In genomic region chr4:147617173-147617840, GRCh38 we compare ENCODE assay signal across 8 cellular contexts. TPM values are rescaled to one million over a fixed set of nuclear protein-coding genes. Genes with fewer than 3 reads are reported as not detected.
A peak's percentile ranks its signal among the peaks of the same experiment; 100 is the strongest.
DNase-seq lines count a peak whose midpoint lies in the region; ATAC-seq and TF ChIP-seq lines count a peak whose summit lies in the region.

TSS of gene TMEM184C (plus strand) at chr4:147617397. CDS start at chr4:147617957, 560 bp downstream.

- DNase-seq in Daoy (ENCODE audit: low read depth) (peak; percentile 91), GOT3 (lab: John Stamatoyannopoulos, UW) (peak; percentile 44), LNCaP clone FGC (ENCODE audit: low read depth) (peak; percentile 93), RWPE1 (ENCODE audit: low spot score) (peak; percentile 98), fibroblast of lung (ENCODE audit: low read depth in 2 of 2) (peak; percentile 93 to 94)
- DNase-seq in naive thymus-derived CD4-positive, alpha-beta T cell = peak; percentile 97 to 99 (median 98)
- peak; percentile 96 for DNase-seq in stimulated activated naive B cell treated with anti-CD40 and anti-IgM and Interleukin-4, amounts not matched to agents 10 μg/mL and 1 μg/mL and 100 μg/mL, for 72 hours

- H3K27me3 Mint-ChIP-seq in activated T-helper 17 cell treated with anti-CD3 and anti-CD28 coated beads, Interleukin-2, amount 50 U/mL, for 72 hours = peaks cover 3% of the 10 kb centered on the region
- peaks cover 0 to 22% (median 4%) of the 10 kb centered on the region in 5 donors for H3K27me3 Mint-ChIP-seq in naive thymus-derived CD4-positive, alpha-beta T cell
- peaks cover 6 to 15% of the 10 kb centered on the region in 2 donors for H3K27me3 Mint-ChIP-seq in stimulated activated naive B cell treated with anti-CD40 and anti-IgM and Interleukin-4, amounts not matched to agents 10 μg/mL and 1 μg/mL and 100 μg/mL, for 72 hours

- H2AFZ ChIP-seq in fibroblast of lung (ENCODE audit: low read length) = peak within 1 kb of the TSS; percentile 96

- peak within 1 kb of the TSS; percentile 96 for H3K27ac Mint-ChIP-seq in activated T-helper 17 cell treated with anti-CD3 and anti-CD28 coated beads, Interleukin-2, amount 50 U/mL, for 72 hours
- peak within 1 kb of the TSS; percentile 92 to 99 (median 95) for H3K27ac Mint-ChIP-seq in naive thymus-derived CD4-positive, alpha-beta T cell
- peak within 1 kb of the TSS; percentile 98 for H3K27ac Mint-ChIP-seq in stimulated activated naive B cell treated with anti-CD40 and anti-IgM and Interleukin-4, amounts not matched to agents 10 μg/mL and 1 μg/mL and 100 μg/mL, for 72 hours

- peaks cover 20% of the 10 kb centered on the region for H3K4me1 Mint-ChIP-seq in activated T-helper 17 cell treated with anti-CD3 and anti-CD28 coated beads, Interleukin-2, amount 50 U/mL, for 72 hours
- peaks cover 21 to 48% (median 33%) of the 10 kb centered on the region in 7 donors for H3K4me1 Mint-ChIP-seq in naive thymus-derived CD4-positive, alpha-beta T cell
- peaks cover 16 to 26% of the 10 kb centered on the region in 2 donors for H3K4me1 Mint-ChIP-seq in stimulated activated naive B cell treated with anti-CD40 and anti-IgM and Interleukin-4, amounts not matched to agents 10 μg/mL and 1 μg/mL and 100 μg/mL, for 72 hours

- H3K4me3 ChIP-seq in LNCaP clone FGC (ENCODE audit: low read depth, low read length) = peak within 1 kb of the TSS; percentile 87
- peak within 1 kb of the TSS; percentile 75 to 99 (median 87) for H3K4me3 ChIP-seq in fibroblast of lung (replicated peaks in 1 of 4; ENCODE audit: control extremely low read depth in 1 of 4, insufficient read depth in 1 of 4, low read depth in 3 of 4, low read length in 4 of 4)
- peak within 1 kb of the TSS; percentile 89 for H3K4me3 ChIP-seq in naive thymus-derived CD4-positive, alpha-beta T cell (ENCODE audit: low read length)

- H3K27ac ChIP-seq in RWPE1 = peak within 1 kb of the TSS; percentile 85
- peak within 1 kb of the TSS; percentile 79 for H3K27ac ChIP-seq in fibroblast of lung (ENCODE audit: insufficient read depth, low read length)
- H3K27ac ChIP-seq in naive thymus-derived CD4-positive, alpha-beta T cell (ENCODE audit: low read depth, low read length) = peak within 1 kb of the TSS; percentile 87

- H3K9me3 Mint-ChIP-seq in activated T-helper 17 cell treated with anti-CD3 and anti-CD28 coated beads, Interleukin-2, amount 50 U/mL, for 72 hours = no peaks in the 10 kb centered on the region
- no peaks in the 10 kb centered on the region for H3K9me3 Mint-ChIP-seq in naive thymus-derived CD4-positive, alpha-beta T cell
- H3K9me3 Mint-ChIP-seq in stimulated activated naive B cell treated with anti-CD40 and anti-IgM and Interleukin-4, amounts not matched to agents 10 μg/mL and 1 μg/mL and 100 μg/mL, for 72 hours = no peaks in the 10 kb centered on the region

- CTCF ChIA-PET in RWPE1 (lab: Yijun Ruan, JAX) = interaction anchor here (0.6 to 1.4 kb wide), 2 partner anchors 249 to 250 kb away, joined by 3 to 4 read pairs (median 3); no protein-coding TSS in a partner anchor
- CTCF ChIA-PET in naive thymus-derived CD4-positive, alpha-beta T cell (lab: Charles Lee) = interaction anchor here (0.8 to 1.4 kb wide), 2 partner anchors 23 to 250 kb away, joined by 3 to 5 read pairs; no protein-coding TSS in a partner anchor

- no peaks in the 10 kb centered on the region for H4K20me1 ChIP-seq in fibroblast of lung (ENCODE audit: control insufficient read depth, extremely low read depth, insufficient read depth, low read length)

- intact Hi-C loops in naive thymus-derived CD4-positive, alpha-beta T cell (cut with micrococcal nuclease) = loop anchor here (1.0 to 10.0 kb wide), 14 partner anchors 67 to 2003 kb away; partner anchors contain the start of genes ARHGAP10 (in 2 of the 2), MMAA (in 2 of the 2), NR3C2 (in 2 of the 2) and PRMT9 (in 2 of the 2)

- H3K4me1 ChIP-seq in fibroblast of lung (ENCODE audit: control insufficient read depth, extremely low read depth, insufficient read depth, low read length) = no peaks in the 10 kb centered on the region
- peaks cover 21 to 30% of the 10 kb centered on the region in 2 donors for H3K4me1 ChIP-seq in naive thymus-derived CD4-positive, alpha-beta T cell (ENCODE audit: control insufficient read depth in 2 of 2, insufficient read depth in 2 of 2, low read length in 2 of 2)

- H3K79me2 ChIP-seq in fibroblast of lung (ENCODE audit: control insufficient read depth, insufficient read depth, low read length) = peaks cover 22% of the 10 kb centered on the region

- POLR2A ChIA-PET in RWPE1 (lab: Yijun Ruan, JAX; ENCODE audit: low non-redundant PET) = interaction anchor here (0.5 to 1.2 kb wide), 3 partner anchors 32 to 261 kb away, joined by 4 to 7 read pairs (median 7); partner anchors contain the start of gene PRMT9
- POLR2A ChIA-PET in naive thymus-derived CD4-positive, alpha-beta T cell (lab: Charles Lee) = interaction anchor here (0.6 to 3.8 kb wide), 8 partner anchors 9 to 825 kb away, joined by 3 to 39 read pairs (median 6); partner anchors contain the start of genes ARHGAP10, NR3C2 and PRMT9

- H3K27me3 ChIP-seq in fibroblast of lung (ENCODE audit: control insufficient read depth, insufficient read depth, low read length) = no peaks in the 10 kb centered on the region
- no peaks in the 10 kb centered on the region for H3K27me3 ChIP-seq in naive thymus-derived CD4-positive, alpha-beta T cell (ENCODE audit: control insufficient read depth in 2 of 2, insufficient read depth in 2 of 2, low read length in 2 of 2)

- peak within 1 kb of the TSS; percentile 76 for H3K9ac ChIP-seq in fibroblast of lung (ENCODE audit: insufficient read depth, low read length)

- TF ChIP-seq CTCF in LNCaP clone FGC (IDR thresholded peaks at IDR 0.05; ENCODE audit: control insufficient read depth, extremely low read depth, insufficient read depth) = no peak
- no peak for TF ChIP-seq CTCF in RWPE1 (conservative IDR thresholded peaks at IDR 0.05; ENCODE audit: low read depth)
- peak; percentile 13 to 15 for TF ChIP-seq CTCF in fibroblast of lung (conservative IDR thresholded peaks at IDR 0.05 in 1 of 2, IDR thresholded peaks at IDR 0.05 in 1 of 2; ENCODE audit: low read depth in 1 of 2, low read length in 2 of 2)

- peak within 1 kb of the TSS; percentile 93 for H3K4me3 Mint-ChIP-seq in activated T-helper 17 cell treated with anti-CD3 and anti-CD28 coated beads, Interleukin-2, amount 50 U/mL, for 72 hours
- H3K4me3 Mint-ChIP-seq in naive thymus-derived CD4-positive, alpha-beta T cell = peak within 1 kb of the TSS; percentile 86 to 98 (median 94)
- H3K4me3 Mint-ChIP-seq in stimulated activated naive B cell treated with anti-CD40 and anti-IgM and Interleukin-4, amounts not matched to agents 10 μg/mL and 1 μg/mL and 100 μg/mL, for 72 hours = peak within 1 kb of the TSS; percentile 94

- no peaks in the 10 kb centered on the region for H3K36me3 ChIP-seq in fibroblast of lung (ENCODE audit: control insufficient read depth, insufficient read depth, low read length)
- no peaks in the 10 kb centered on the region for H3K36me3 ChIP-seq in naive thymus-derived CD4-positive, alpha-beta T cell (ENCODE audit: control insufficient read depth in 2 of 3, insufficient read depth in 3 of 3, low read length in 3 of 3)

- peak within 1 kb of the TSS; percentile 87 for H3K4me2 ChIP-seq in fibroblast of lung (ENCODE audit: extremely low read depth, insufficient read depth, low read length)

- ATAC-seq in activated T-helper 17 cell treated with anti-CD3 and anti-CD28 coated beads, Interleukin-2, amount 50 U/mL, for 72 hours (replicated peaks) = peak; percentile 99
- peak; percentile 97 for ATAC-seq in naive thymus-derived CD4-positive, alpha-beta T cell
- peak; percentile 99 to 100 for ATAC-seq in stimulated activated naive B cell treated with anti-CD40 and anti-IgM and Interleukin-4, amounts not matched to agents 10 μg/mL and 1 μg/mL and 100 μg/mL, for 72 hours (replicated peaks)

- peaks cover 37% of the 10 kb centered on the region for H3K36me3 Mint-ChIP-seq in activated T-helper 17 cell treated with anti-CD3 and anti-CD28 coated beads, Interleukin-2, amount 50 U/mL, for 72 hours (ENCODE audit: low read depth)
- H3K36me3 Mint-ChIP-seq in naive thymus-derived CD4-positive, alpha-beta T cell = peaks cover 8 to 19% (median 14%) of the 10 kb centered on the region in 5 donors
- peaks cover 11 to 19% of the 10 kb centered on the region in 2 donors for H3K36me3 Mint-ChIP-seq in stimulated activated naive B cell treated with anti-CD40 and anti-IgM and Interleukin-4, amounts not matched to agents 10 μg/mL and 1 μg/mL and 100 μg/mL, for 72 hours

- no peaks in the 10 kb centered on the region for H3K9me3 ChIP-seq in fibroblast of lung (ENCODE audit: control insufficient read depth, insufficient read depth, low read depth, low read length)
- H3K9me3 ChIP-seq in naive thymus-derived CD4-positive, alpha-beta T cell (ENCODE audit: control insufficient read depth in 2 of 3, low read length in 3 of 3) = no peaks in the 10 kb centered on the region

RNA-seq across cellular contexts. Expression of gene TMEM184C, which starts in this region (rescaled TPM):
- 17.7 and 18.3 TPM in 2 replicates for total RNA-seq in Daoy (2014; rRNA removed; shearing (Covaris generic))
- total RNA-seq in activated T-helper 17 cell treated with anti-CD3 and anti-CD28 coated beads, Interleukin-2, amount 50 U/mL, for 72 hours = 10 to 100 TPM; 14.1 to 18.9 TPM
- 32.6 and 34.3 TPM in 2 replicates for total RNA-seq in fibroblast of lung
- polyA plus RNA-seq in fibroblast of lung = 23.7 and 30.6 TPM in 2 replicates
- polyA plus RNA-seq in fibroblast of lung (2012) = 20.5 and 24.8 TPM in 2 replicates
- 13.6 and 21.0 TPM in 2 replicates for polyA minus RNA-seq in fibroblast of lung (ENCODE audit: low replicate concordance)
- total RNA-seq in naive thymus-derived CD4-positive, alpha-beta T cell = 10 to 100 TPM; 13.7 to 27.4 (median 19.0) TPM
- 10 to 100 TPM; 26.7 to 28.3 TPM for polyA plus RNA-seq in naive thymus-derived CD4-positive, alpha-beta T cell

Comparison
In these comparisons a context has a peak if more than half of its experiments do, and no peak if none do; other contexts are left out.
1. Peak in every context shown above with its lines: DNase-seq, ATAC-seq, H3K4me3 ChIP-seq and H3K27ac ChIP-seq.
2. DNase-seq: peak in every context shown above with its lines; median percentile 98 in RWPE1; 98 in naive thymus-derived CD4-positive, alpha-beta T cell; 96 in stimulated activated naive B cell treated with anti-CD40 and anti-IgM and Interleukin-4, amounts not matched to agents 10 μg/mL and 1 μg/mL and 100 μg/mL, for 72 hours; 94 in fibroblast of lung; 93 in LNCaP clone FGC; 91 in Daoy; 44 in GOT3.
3. CTCF ChIP-seq: peak in fibroblast of lung (2 of 2); none in LNCaP clone FGC (single experiment) and RWPE1 (single experiment).